11 cellular contexts compared by ENCODE assay signal in genomic region chr7:150329331-150330106, GRCh38. TPM values are rescaled to one million over a fixed set of nuclear protein-coding genes. Genes with fewer than 3 reads are reported as not detected.
DNase-seq lines count a peak whose midpoint lies in the region; TF ChIP-seq lines count a peak whose summit lies in the region.
"Had no signal": no experiment of that assay in that cellular context is flagged by ENCODE, and none has a peak within 500 bp of the region (broad histone marks: within the 10 kb centered on the region; RNA-seq: fewer than 3 reads in every experiment).

No MANE protein-coding gene starts in this region.

- no peak overlapping the region for H3K23ac ChIP-seq in H9 (ENCODE audit: insufficient read length, low read depth, low read length)

- H3K36me3 Mint-ChIP-seq in H9 (ENCODE audit: insufficient read depth in 1 of 3, low read depth in 3 of 3) (peaks cover 9 to 56% (median 14%) of the 10 kb centered on the region in 3 experiments), nephron progenitor cell (ENCODE audit: low read depth) (no peaks in the 10 kb centered on the region)
- peaks cover 42% of the 10 kb centered on the region for H3K36me3 Mint-ChIP-seq in activated CD4-positive, alpha-beta T cell treated with anti-CD3 and anti-CD28 coated beads, Interleukin-2, amount 10 ng/mL, durations not matched to agents 24 days and 14 days (ENCODE audit: low read depth)

- H3K27me3 Mint-ChIP-seq in H9 (ENCODE audit: low read depth) (peaks cover 38% of the 10 kb centered on the region), nephron progenitor cell (ENCODE audit: low read depth, poor library complexity) (peaks cover 21% of the 10 kb centered on the region)
- no peaks in the 10 kb centered on the region for H3K27me3 Mint-ChIP-seq in activated CD4-positive, alpha-beta T cell treated with anti-CD3 and anti-CD28 coated beads, Interleukin-2, amount 10 ng/mL, durations not matched to agents 24 days and 14 days
- H3K27me3 Mint-ChIP-seq: natural killer cell treated with Interleukin-12 subunit alpha and Interleukin-12 subunit beta and Interleukin-15 and Interleukin-18, amount 100 ng/mL, for 72 hours; stimulated activated memory B cell treated with anti-CD40 and anti-IgM and Interleukin-4, amounts not matched to agents 10 μg/mL and 1 μg/mL and 100 μg/mL, for 72 hours had no signal

- H2AFZ ChIP-seq in H9 (ENCODE audit: low read length): no peak overlapping the region

- H3K27ac ChIP-seq in H9 (ENCODE audit: insufficient read length, low read depth, low read length): no peak overlapping the region

- peaks cover 39 to 46% of the 10 kb centered on the region in 2 experiments for H3K4me1 Mint-ChIP-seq in H9
- peaks cover 15% of the 10 kb centered on the region for H3K4me1 Mint-ChIP-seq in nephron progenitor cell
- peaks cover 14% of the 10 kb centered on the region for H3K4me1 Mint-ChIP-seq in activated CD4-positive, alpha-beta T cell treated with anti-CD3 and anti-CD28 coated beads, Interleukin-2, amount 10 ng/mL, durations not matched to agents 24 days and 14 days

- H3K4me1 ChIP-seq in H9 (ENCODE audit: insufficient read depth, low read length): peaks cover 15% of the 10 kb centered on the region; the same call in 1 of the 2 replicates

- H4K5ac ChIP-seq in H9 (ENCODE audit: insufficient read length, low read depth, low read length): no peak overlapping the region

- no peak overlapping the region for H2BK20ac ChIP-seq in H9 (ENCODE audit: low read depth, low read length, poor library complexity, severe bottlenecking)

- H3K9ac ChIP-seq in H9 (ENCODE audit: extremely low read depth, insufficient read length, low read length): no peak overlapping the region

- no CpG with 5 or more reads among the region's 22 CpGs for WGBS in H9 (ENCODE audit: extremely low coverage, insufficient read length, low lambda C conversion rate)

- no peaks in the 10 kb centered on the region for H4K20me1 ChIP-seq in H9 (ENCODE audit: control insufficient read depth, insufficient read depth, insufficient read length)

- H3K4me3 Mint-ChIP-seq in H9: peak overlapping the region in 1 of 2 experiments; percentile 22; a peak in 2 of 5 replicates
- H3K4me3 Mint-ChIP-seq in nephron progenitor cell: no peak overlapping the region
- H3K4me3 Mint-ChIP-seq in activated CD4-positive, alpha-beta T cell treated with anti-CD3 and anti-CD28 coated beads, Interleukin-2, amount 10 ng/mL, durations not matched to agents 24 days and 14 days: no peak overlapping the region
- H3K4me3 Mint-ChIP-seq: activated T-cell treated with anti-CD3 and anti-CD28 coated beads, Interleukin-2, amount 50 U/mL, for 72 hours; natural killer cell treated with Interleukin-12 subunit alpha and Interleukin-12 subunit beta and Interleukin-15 and Interleukin-18, amount 100 ng/mL, for 72 hours; stimulated activated memory B cell treated with anti-CD40 and anti-IgM and Interleukin-4, amounts not matched to agents 10 μg/mL and 1 μg/mL and 100 μg/mL, for 72 hours had no signal

- no peak overlapping the region for H3K4me2 ChIP-seq in H9 (ENCODE audit: insufficient read depth, insufficient read length, low read length)

- no peak overlapping the region for H3T11ph ChIP-seq in H9 (ENCODE audit: low read length)

- peak overlapping the region; percentile 64 for H4K91ac ChIP-seq in H9 (ENCODE audit: insufficient read length, low read depth, low read length)

- H3K23me2 ChIP-seq in H9 (ENCODE audit: insufficient read length, low read depth, low read length, poor library complexity, severe bottlenecking): no peaks in the 10 kb centered on the region

- peak overlapping the region; percentile 89 to 96 (median 91) for H3K27ac Mint-ChIP-seq in H9
- H3K27ac Mint-ChIP-seq in nephron progenitor cell: no peak overlapping the region
- no peak overlapping the region for H3K27ac Mint-ChIP-seq in activated CD4-positive, alpha-beta T cell treated with anti-CD3 and anti-CD28 coated beads, Interleukin-2, amount 10 ng/mL, durations not matched to agents 24 days and 14 days
- H3K27ac Mint-ChIP-seq: activated T-cell treated with anti-CD3 and anti-CD28 coated beads, Interleukin-2, amount 50 U/mL, for 72 hours; natural killer cell treated with Interleukin-12 subunit alpha and Interleukin-12 subunit beta and Interleukin-15 and Interleukin-18, amount 100 ng/mL, for 72 hours; stimulated activated memory B cell treated with anti-CD40 and anti-IgM and Interleukin-4, amounts not matched to agents 10 μg/mL and 1 μg/mL and 100 μg/mL, for 72 hours had no signal

- H3K27me3 ChIP-seq in H9 (ENCODE audit: insufficient read depth, low read length): no peaks in the 10 kb centered on the region

- no peaks in the 10 kb centered on the region for H3K79me1 ChIP-seq in H9 (ENCODE audit: insufficient read depth, low read depth, low read length, poor library complexity, severe bottlenecking)

- no peak overlapping the region for H3K18ac ChIP-seq in H9 (ENCODE audit: insufficient read length, low read depth, low read length)

- H3K9me3 ChIP-seq in H9 (ENCODE audit: control insufficient read depth, low read depth, low read length): no peaks in the 10 kb centered on the region

- no peak overlapping the region for H2BK5ac ChIP-seq in H9 (ENCODE audit: insufficient read length, low read length)

- TF ChIP-seq CTCF in H9 (conservative IDR thresholded peaks at IDR 0.05) (peak; percentile 18; the same call in 1 of the 3 replicates), nephron progenitor cell (IDR thresholded peaks at IDR 0.05) (no peak)

- H3K4ac ChIP-seq in H9 (ENCODE audit: low read depth, low read length): no peak overlapping the region

- no peak overlapping the region; the same call in 1 of the 2 replicates for H3K14ac ChIP-seq in H9 (ENCODE audit: insufficient read depth, low read length)

- no peaks in the 10 kb centered on the region; a peak in 1 of 5 replicates for H3K9me3 Mint-ChIP-seq in H9
- H3K9me3 Mint-ChIP-seq in nephron progenitor cell: no peaks in the 10 kb centered on the region
- H3K9me3 Mint-ChIP-seq in activated CD4-positive, alpha-beta T cell treated with anti-CD3 and anti-CD28 coated beads, Interleukin-2, amount 10 ng/mL, durations not matched to agents 24 days and 14 days: no peaks in the 10 kb centered on the region
- H3K9me3 Mint-ChIP-seq: activated T-cell treated with anti-CD3 and anti-CD28 coated beads, Interleukin-2, amount 50 U/mL, for 72 hours; natural killer cell treated with Interleukin-12 subunit alpha and Interleukin-12 subunit beta and Interleukin-15 and Interleukin-18, amount 100 ng/mL, for 72 hours; stimulated activated memory B cell treated with anti-CD40 and anti-IgM and Interleukin-4, amounts not matched to agents 10 μg/mL and 1 μg/mL and 100 μg/mL, for 72 hours had no signal

- DNase-seq in H9 (peak; percentile 91), kidney glomerular epithelial cell (lab: John Stamatoyannopoulos, UW) (peak; percentile 4), nephron progenitor cell (no peak)
- no peak for DNase-seq in activated CD4-positive, alpha-beta T cell treated with anti-CD3 and anti-CD28 coated beads, Interleukin-2, amount 10 ng/mL, durations not matched to agents 24 days and 14 days
- DNase-seq: activated T-cell treated with anti-CD3 and anti-CD28 coated beads, Interleukin-2, amount 50 U/mL, for 72 hours; DND-41; NCI-H524 treated with DMSO at 0.1 percent for 48 hours; SHP77; stimulated activated CD4-positive, alpha-beta T cell treated with anti-CD3 and anti-CD28 coated beads, Interleukin-15, amount 100 ng/mL, for 24 hours had no signal

- H2BK120ac ChIP-seq in H9 (ENCODE audit: low read depth, low read length, poor library complexity, severe bottlenecking): no peak overlapping the region

- intact Hi-C loops in activated CD4-positive, alpha-beta T cell treated with anti-CD3 and anti-CD28 coated beads, Interleukin-2, amount 10 ng/mL, durations not matched to agents 24 days and 14 days (cut with micrococcal nuclease): loop anchor here (10.0 kb wide), 1 partner anchor 835 kb away; the partner anchor contains the start of gene ZNF746

- H2BK12ac ChIP-seq in H9 (ENCODE audit: insufficient read length, low read depth, low read length): no peak overlapping the region

- H3K79me2 ChIP-seq in H9 (ENCODE audit: insufficient read depth, low read length): no peaks in the 10 kb centered on the region

- no peak overlapping the region for H3K56ac ChIP-seq in H9 (ENCODE audit: insufficient read length, low read depth, low read length)

- H4K8ac ChIP-seq in H9 (replicated peaks; ENCODE audit: insufficient read length, low read depth, low read length): no peak overlapping the region

- no peak overlapping the region for H2BK15ac ChIP-seq in H9 (ENCODE audit: low read depth, low read length)

- H2AK5ac ChIP-seq in H9 (ENCODE audit: insufficient read length, low read length): no peak overlapping the region

RNA-seq across cellular contexts. Expression of gene ACTR3C, which starts 6.2 kb away (rescaled TPM):
- total RNA-seq in H9 (2021): 1.2 and 2.2 TPM in 2 replicates
- 7.9 and 11.7 TPM in 2 replicates for total RNA-seq in activated CD4-positive, alpha-beta T cell treated with anti-CD3 and anti-CD28 coated beads, Interleukin-2, amount 10 ng/mL, durations not matched to agents 24 days and 14 days

RNA-seq across cellular contexts. Expression of gene LRRC61, which starts 6.4 kb away (rescaled TPM):
- total RNA-seq in H9 (2021): 24.4 and 27.4 TPM in 2 replicates
- 26.8 and 27.5 TPM in 2 replicates for total RNA-seq in activated CD4-positive, alpha-beta T cell treated with anti-CD3 and anti-CD28 coated beads, Interleukin-2, amount 10 ng/mL, durations not matched to agents 24 days and 14 days

RNA-seq across cellular contexts. Expression of gene RARRES2, which starts 11.9 kb away (rescaled TPM):
- total RNA-seq in H9 (2021): 59.9 and 60.9 TPM in 2 replicates
- total RNA-seq in activated CD4-positive, alpha-beta T cell treated with anti-CD3 and anti-CD28 coated beads, Interleukin-2, amount 10 ng/mL, durations not matched to agents 24 days and 14 days: not detected in 2 replicates
- total RNA-seq: activated T-cell treated with anti-CD3 and anti-CD28 coated beads, Interleukin-2, amount 50 U/mL, for 72 hours; natural killer cell treated with Interleukin-12 subunit alpha and Interleukin-12 subunit beta and Interleukin-15 and Interleukin-18, amount 100 ng/mL, for 72 hours had no signal

RNA-seq across cellular contexts. Expression of gene REPIN1, which starts 39.1 kb away (rescaled TPM):
- total RNA-seq in H9 (2021): 105 and 106 TPM in 2 replicates
- total RNA-seq in activated CD4-positive, alpha-beta T cell treated with anti-CD3 and anti-CD28 coated beads, Interleukin-2, amount 10 ng/mL, durations not matched to agents 24 days and 14 days: 73.6 and 79.7 TPM in 2 replicates

RNA-seq across cellular contexts. Expression of gene ZNF775, which starts 49.6 kb away (rescaled TPM):
- total RNA-seq in H9 (2021): 9.7 and 10.5 TPM in 2 replicates
- total RNA-seq in activated CD4-positive, alpha-beta T cell treated with anti-CD3 and anti-CD28 coated beads, Interleukin-2, amount 10 ng/mL, durations not matched to agents 24 days and 14 days: 4.2 and 5.5 TPM in 2 replicates

Comparison
In these comparisons a context has a peak if more than half of its experiments do, and no peak if none do; other contexts are left out.
1. DNase-seq: peak in H9 (single experiment) and kidney glomerular epithelial cell (single experiment); none in nephron progenitor cell (single experiment) and activated CD4-positive, alpha-beta T cell treated with anti-CD3 and anti-CD28 coated beads, Interleukin-2, amount 10 ng/mL, durations not matched to agents 24 days and 14 days (single experiment).
2. H3K27ac Mint-ChIP-seq: peak in H9 (3 of 3); none in nephron progenitor cell (single experiment) and activated CD4-positive, alpha-beta T cell treated with anti-CD3 and anti-CD28 coated beads, Interleukin-2, amount 10 ng/mL, durations not matched to agents 24 days and 14 days (single experiment).
3. RNA of gene RARRES2, which starts 11.9 kb away (total RNA-seq): 59.9 to 60.9 TPM in H9; not detected in activated CD4-positive, alpha-beta T cell treated with anti-CD3 and anti-CD28 coated beads, Interleukin-2, amount 10 ng/mL, durations not matched to agents 24 days and 14 days; every median in the first group is over 10 times any median in the second.